Comparison of ENCODE assay signal across 9 cellular contexts in the genomic region with DNA sequence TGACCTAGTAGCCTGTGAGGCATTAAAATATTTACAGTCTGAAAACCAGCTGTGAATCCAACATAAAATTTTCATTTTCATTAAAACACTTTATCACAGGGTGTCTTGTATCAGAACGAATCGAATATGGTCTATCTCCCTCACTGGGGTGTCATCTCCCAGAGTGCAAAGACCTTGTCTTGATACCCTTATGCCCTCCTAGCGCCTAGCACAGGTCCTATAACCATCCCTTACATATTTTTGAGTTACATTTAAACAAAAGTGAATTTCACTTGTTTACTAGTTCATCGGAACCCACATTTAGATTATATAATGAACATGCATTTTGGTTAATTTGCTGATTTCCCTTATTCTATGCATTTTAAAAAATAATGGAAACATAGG. TPM values are rescaled to one million over a fixed set of nuclear protein-coding genes. Genes with fewer than 3 reads are reported as not detected.
DNase-seq lines count a peak whose midpoint lies in the region; ATAC-seq and TF ChIP-seq lines count a peak whose summit lies in the region.
"Had no signal": no experiment of that assay in that cellular context is flagged by ENCODE, and none has a peak within 500 bp of the region (broad histone marks: within the 10 kb centered on the region; RNA-seq: fewer than 3 reads in every experiment).

No MANE protein-coding gene starts in this region.

- intact Hi-C loops in spleen (cut with DNase I; ENCODE audit: low total_unique reads), result no loop called here

- H3K9me3 ChIP-seq in spleen, result no peaks in the 10 kb centered on the region

- no peak for TF ChIP-seq CTCF in spleen (IDR thresholded peaks at IDR 0.05 in 8 of 11, conservative IDR thresholded peaks at IDR 0.05 in 3 of 11)

- no peaks in the 10 kb centered on the region for H3K9me3 Mint-ChIP-seq in activated T-cell treated with anti-CD3 and anti-CD28 coated beads, Interleukin-2, amount 50 U/mL, for 4 hours

- peak overlapping the region; percentile 92 for H3K27ac ChIP-seq in caudate nucleus (ENCODE audit: low read depth, low read length)
- H3K27ac ChIP-seq in spleen, result peak overlapping the region in 4 of 8 donors; percentile 26 to 67 (median 56)
- H3K27ac ChIP-seq: foreskin keratinocyte had no signal

- peaks cover 0 to 14% (median 0%) of the 10 kb centered on the region in 7 donors for H3K27me3 ChIP-seq in spleen (replicated peaks in 1 of 7)
- H3K27me3 ChIP-seq: foreskin keratinocyte had no signal

- peaks cover 13% of the 10 kb centered on the region for H3K4me1 Mint-ChIP-seq in activated T-cell treated with anti-CD3 and anti-CD28 coated beads, Interleukin-2, amount 50 U/mL, for 4 hours (ENCODE audit: low read depth)

- no peak for ATAC-seq in activated T-cell treated with anti-CD3 and anti-CD28 coated beads, Interleukin-2, amount 50 U/mL, for 4 hours
- ATAC-seq in HG03175 (IDR thresholded peaks at IDR 0.05; ENCODE audit: unreplicated experiment), result peak; percentile 22
- no peak for ATAC-seq in GM19035 (IDR thresholded peaks at IDR 0.05; ENCODE audit: unreplicated experiment)

- no peak for DNase-seq in activated T-cell treated with anti-CD3 and anti-CD28 coated beads, Interleukin-2, amount 50 U/mL, for 4 hours
- DNase-seq in activated T-cell treated with anti-CD3 and anti-CD28 coated beads, Interleukin-2, amount 50 U/mL, for 48 hours, result no peak
- DNase-seq in caudate nucleus (lab: John Stamatoyannopoulos, UW) (no peak), spleen (no peak), COLO668 (lab: John Stamatoyannopoulos, UW; ENCODE audit: unreplicated experiment) (no peak)
- DNase-seq in stimulated activated CD4-positive, alpha-beta T cell treated with anti-CD3 and anti-CD28 coated beads, Interleukin-2, amount 100 ng/mL, for 24 hours, result no peak

- H3K4me1 ChIP-seq in spleen, result peaks cover 0 to 13% (median 5%) of the 10 kb centered on the region in 6 donors
- H3K4me1 ChIP-seq: foreskin keratinocyte had no signal

- H3K36me3 Mint-ChIP-seq in activated T-cell treated with anti-CD3 and anti-CD28 coated beads, Interleukin-2, amount 50 U/mL, for 4 hours (ENCODE audit: insufficient read depth), result no peaks in the 10 kb centered on the region

- peak overlapping the region; percentile 83 for H3K4me3 Mint-ChIP-seq in activated T-cell treated with anti-CD3 and anti-CD28 coated beads, Interleukin-2, amount 50 U/mL, for 4 hours

- WGBS in spleen, 5 donors, result 34 to 51% (median 38%) methylated on average over 4 of the region's 4 CpGs

- H3K36me3 ChIP-seq in spleen, result no peaks in the 10 kb centered on the region

- H3K27me3 Mint-ChIP-seq in activated T-cell treated with anti-CD3 and anti-CD28 coated beads, Interleukin-2, amount 50 U/mL, for 4 hours (ENCODE audit: low read depth), result no peaks in the 10 kb centered on the region

- no peak for TF ChIP-seq POLR2A in spleen (IDR thresholded peaks at IDR 0.05)

- H3K4me3 ChIP-seq in spleen, result peak overlapping the region in 5 of 8 donors; percentile 16 to 65 (median 35)

RNA-seq across cellular contexts. Expression of gene DIPK2B, which starts 14.0 kb away (rescaled TPM):
- under 1 TPM in 1 of 3 donors, not detected in 2; 0.08 TPM for total RNA-seq in activated T-cell treated with anti-CD3 and anti-CD28 coated beads, Interleukin-2, amount 50 U/mL, for 4 hours
- total RNA-seq in spleen, result 10 to 100 TPM in 1 of 7 donors, 1 to 10 TPM in 6; 1.9 to 19.1 (median 4.0) TPM
- polyA plus RNA-seq in spleen, result 1 to 10 TPM in 2 of 3 donors, under 1 TPM in 1; 0.96 to 2.2 (median 2.0) TPM
- total RNA-seq: foreskin keratinocyte had no signal
- polyA plus RNA-seq: foreskin keratinocyte had no signal
